In the genomic region with DNA sequence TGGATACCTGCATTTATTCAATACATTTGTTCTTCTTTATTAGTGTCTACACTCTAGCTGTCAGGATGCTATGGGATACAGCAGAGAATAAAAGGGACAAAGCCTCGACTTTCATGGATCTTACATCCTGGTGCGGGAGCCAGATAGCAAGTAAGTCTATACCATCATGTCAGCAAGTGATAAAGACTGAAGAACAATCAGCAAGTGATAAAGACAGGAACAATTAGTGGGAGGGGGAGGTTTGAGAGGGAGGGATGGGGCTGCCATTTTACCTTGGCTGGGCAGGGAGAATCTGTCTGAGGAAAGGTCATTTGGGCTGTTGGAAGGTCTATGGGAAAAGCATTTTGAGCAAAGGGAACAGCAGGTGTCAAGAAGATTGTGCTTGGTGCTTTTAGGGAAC, we compare ENCODE assay signal across 28 cellular contexts. TPM values are rescaled to one million over a fixed set of nuclear protein-coding genes. Genes with fewer than 3 reads are reported as not detected.
"Had no signal": no experiment of that assay in that cellular context is flagged by ENCODE, and none has a peak within 500 bp of the region (broad histone marks: within the 10 kb centered on the region; RNA-seq: fewer than 3 reads in every experiment).

No MANE protein-coding gene starts in this region.

- H3K4me3 Mint-ChIP-seq: activated CD8-positive, alpha-beta memory T cell treated with anti-CD3 and anti-CD28 coated beads, Interleukin-2, amount 10 ng/mL, durations not matched to agents 7 days and 5 days; activated CD8-positive, alpha-beta T cell treated with anti-CD3 and anti-CD28 coated beads, Interleukin-2, amount 10 ng/mL, durations not matched to agents 7 days and 5 days; central memory CD8-positive, alpha-beta T cell; dendritic cell treated with granulocyte-macrophage colony-stimulating factor and Interleukin-4, amounts not matched to agents 40 ng/mL and 50 ng/mL, for 4 days; mesothelial cell of epicardium had no signal

- H3K27ac ChIP-seq: esophagus muscularis mucosa, heart right ventricle, right lobe of liver, skin epidermis, testis had no signal

- H3K27ac Mint-ChIP-seq: dendritic cell treated with granulocyte-macrophage colony-stimulating factor and Interleukin-4, amounts not matched to agents 40 ng/mL and 50 ng/mL, for 4 days; progenitor cell of endocrine pancreas had no signal

- DNase-seq: activated CD4-positive, alpha-beta T cell treated with anti-CD3 and anti-CD28 coated beads for 1 hour; activated CD8-positive, alpha-beta memory T cell treated with anti-CD3 and anti-CD28 coated beads, Interleukin-2, amount 10 ng/mL, durations not matched to agents 7 days and 5 days; activated CD8-positive, alpha-beta T cell treated with anti-CD3 and anti-CD28 coated beads, Interleukin-2, amount 10 ng/mL, durations not matched to agents 7 days and 5 days; activated T-cell treated with anti-CD3 and anti-CD28 coated beads, Interleukin-2, amount 50 U/mL, for 48 hours; amygdala; foreskin melanocyte; heart right ventricle; naive B cell; right lobe of liver; stimulated activated CD4-positive, alpha-beta T cell treated with anti-CD3 and anti-CD28 coated beads, Interleukin-12 subunit alpha, Interleukin-12 subunit beta, amount 100 ng/mL, for 4 hours; stimulated activated CD4-positive, alpha-beta T cell treated with anti-CD3 and anti-CD28 coated beads, Interleukin-4, amount 100 ng/mL, for 1 hour; stimulated activated naive CD8-positive, alpha-beta T cell treated with anti-CD3 and anti-CD28 coated beads, Interleukin-15, Interleukin-2, amounts not matched to agents 100 U/mL and 50 U/mL, for 24 hours; T-helper 2 cell; testis; trophoblast cell had no signal

- H3K9me3 Mint-ChIP-seq: central memory CD8-positive, alpha-beta T cell; dendritic cell treated with granulocyte-macrophage colony-stimulating factor and Interleukin-4, amounts not matched to agents 40 ng/mL and 50 ng/mL, for 4 days had no signal

- H3K36me3 ChIP-seq: right lobe of liver had no signal

- ATAC-seq: activated CD8-positive, alpha-beta memory T cell treated with anti-CD3 and anti-CD28 coated beads, Interleukin-2, amount 10 ng/mL, durations not matched to agents 7 days and 5 days; activated CD8-positive, alpha-beta T cell treated with anti-CD3 and anti-CD28 coated beads, Interleukin-2, amount 10 ng/mL, durations not matched to agents 7 days and 5 days; heart right ventricle; right lobe of liver; stimulated activated naive CD8-positive, alpha-beta T cell treated with anti-CD3 and anti-CD28 coated beads, Interleukin-15, Interleukin-2, amounts not matched to agents 100 U/mL and 50 U/mL, for 24 hours had no signal

- H3K27me3 Mint-ChIP-seq: central memory CD8-positive, alpha-beta T cell; naive B cell had no signal

- H3K4me3 ChIP-seq: esophagus muscularis mucosa, heart right ventricle, right lobe of liver, skin epidermis, testis had no signal

- H3K27me3 ChIP-seq: heart right ventricle, right lobe of liver, testis had no signal

- H3K9me3 ChIP-seq: esophagus muscularis mucosa, right lobe of liver, testis had no signal

RNA-seq across cellular contexts. Expression of gene SHISA7, which starts 32.9 kb away (rescaled TPM):
- total RNA-seq: activated CD8-positive, alpha-beta memory T cell treated with anti-CD3 and anti-CD28 coated beads, Interleukin-2, amount 10 ng/mL, durations not matched to agents 7 days and 5 days; activated CD8-positive, alpha-beta T cell treated with anti-CD3 and anti-CD28 coated beads, Interleukin-2, amount 10 ng/mL, durations not matched to agents 7 days and 5 days; activated T-helper 2 cell treated with anti-CD3 and anti-CD28 coated beads, Interferon-gamma antibody, Interleukin-2, Interleukin-4, amounts not matched to agents 10 μg/mL and 5 μg/mL and 100 μg/mL, durations not matched to agents 14 hours and 24 hours and 36 hours; bronchial epithelial cell; glomerular endothelial cell; heart right ventricle; kidney epithelial cell; omental fat pad; renal cortical epithelial cell had no signal

RNA-seq across cellular contexts. Expression of gene TMEM190, which starts 33.5 kb away (rescaled TPM):
- total RNA-seq: activated CD8-positive, alpha-beta memory T cell treated with anti-CD3 and anti-CD28 coated beads, Interleukin-2, amount 10 ng/mL, durations not matched to agents 7 days and 5 days; activated CD8-positive, alpha-beta T cell treated with anti-CD3 and anti-CD28 coated beads, Interleukin-2, amount 10 ng/mL, durations not matched to agents 7 days and 5 days; activated T-helper 2 cell treated with anti-CD3 and anti-CD28 coated beads, Interferon-gamma antibody, Interleukin-2, Interleukin-4, amounts not matched to agents 10 μg/mL and 5 μg/mL and 100 μg/mL, durations not matched to agents 14 hours and 24 hours and 36 hours; bronchial epithelial cell; esophagus muscularis mucosa; glomerular endothelial cell; heart right ventricle; kidney epithelial cell; lower leg skin; omental fat pad; renal cortical epithelial cell; right lobe of liver had no signal
- polyA plus RNA-seq: heart right ventricle had no signal
